Comparison of ENCODE assay signal across 10 cellular contexts in the genomic region with DNA sequence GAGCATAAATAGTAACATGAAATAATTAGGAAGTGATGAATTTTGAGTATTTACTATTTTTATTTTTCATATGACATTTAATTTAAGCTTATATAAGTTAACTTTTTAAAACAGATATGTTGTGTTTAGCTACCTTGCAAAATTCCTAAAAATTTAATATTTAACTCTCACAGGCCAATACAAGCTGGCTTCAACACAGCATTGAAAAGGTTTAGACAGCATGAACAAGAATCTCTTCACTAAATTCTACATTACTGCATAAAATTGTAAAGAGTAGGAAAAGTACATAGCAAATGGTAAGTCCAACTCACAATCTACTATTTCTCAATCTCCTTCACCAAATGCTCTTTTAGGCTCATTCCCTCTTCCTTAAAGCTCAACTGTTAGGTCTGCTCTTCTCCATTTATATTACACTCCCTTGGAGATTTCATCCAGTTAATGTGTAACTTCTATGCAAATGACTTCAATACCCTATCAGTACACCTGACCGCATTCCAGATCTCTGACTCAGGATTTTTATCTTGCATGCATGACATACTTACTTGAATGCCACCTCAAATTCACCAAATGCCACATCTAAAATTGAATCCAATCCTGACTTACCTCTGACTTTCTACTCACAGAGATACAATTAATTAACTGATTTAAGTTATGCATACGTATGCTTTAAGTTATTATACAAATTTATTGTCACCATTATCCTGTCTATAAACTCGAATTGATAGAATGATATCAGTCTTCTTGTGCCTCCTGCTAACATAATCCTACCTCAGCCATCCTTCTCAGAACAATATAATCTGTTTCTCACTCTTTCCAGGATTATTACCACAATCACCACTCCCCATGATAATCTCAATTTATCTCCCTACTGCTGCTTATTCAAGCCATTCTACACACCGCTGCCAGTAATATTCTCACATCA.
DNase-seq lines count a peak whose midpoint lies in the region; ATAC-seq, FAIRE-seq and TF ChIP-seq lines count a peak whose summit lies in the region.
"Had no signal": no experiment of that assay in that cellular context is flagged by ENCODE, and none has a peak within 500 bp of the region (broad histone marks: within the 10 kb centered on the region; RNA-seq: fewer than 3 reads in every experiment).

No MANE protein-coding gene starts in this region.

- no peak for TF ChIP-seq POLR2A in GM12878 (IDR thresholded peaks at IDR 0.05; ENCODE audit: low read depth, low read length)
- TF ChIP-seq POLR2A in HepG2 (IDR thresholded peaks at IDR 0.05; ENCODE audit: insufficient read depth in 1 of 2, low read depth in 2 of 2, low read length in 2 of 2) = no peak

- intact Hi-C loops in GM12878 (cut with micrococcal nuclease; ENCODE audit: unreplicated experiment) = loop anchor here (10.0 kb wide), 1 partner anchor 120 kb away; no protein-coding TSS in a partner anchor
- intact Hi-C loops in HepG2 (cut with micrococcal nuclease; ENCODE audit: unreplicated experiment) = loop anchor here (5.0 kb wide), 1 partner anchor 107 kb away; no protein-coding TSS in a partner anchor

- RAD21 ChIA-PET in GM12878 (lab: Charles Lee; ENCODE audit: unreplicated experiment) = interaction anchor here (0.9 to 1.4 kb wide), 2 partner anchors 12 to 49 kb away, joined by 3 to 4 read pairs; no protein-coding TSS in a partner anchor

- FAIRE-seq in GM12878 (lab: Jason Lieb, UNC) (no peak), HepG2 (lab: Jason Lieb, UNC) (peak; percentile 66)

- DNase-seq in ACHN (peak; percentile 90), HS-27A (ENCODE audit: low read depth) (peak; percentile 22), GM12878 (ENCODE audit: low read depth, low spot score) (peak; percentile 15), HepG2 (ENCODE audit: low spot score) (peak; percentile 90), HUDEP-2 (lab: John Stamatoyannopoulos, UW; ENCODE audit: unreplicated experiment in 76 of 76) (no peak), NCI-H1417 (lab: John Stamatoyannopoulos, UW) (no peak), omental fat pad (ENCODE audit: low spot score) (no peak)
- DNase-seq: stimulated activated CD4-positive, alpha-beta T cell treated with anti-CD3 and anti-CD28 coated beads, Interleukin-2, amount 100 ng/mL, for 24 hours had no signal

- BruUV-seq in GM12878 (replicated peaks; lab: Mats Ljungman, UMichigan) = no TSS peak
- no TSS peak for BruUV-seq in HepG2 (replicated peaks; lab: Mats Ljungman, UMichigan)

- H3K27me3 ChIP-seq in GM12878 (replicated peaks in 1 of 2; ENCODE audit: control insufficient read depth in 2 of 2, insufficient read depth in 2 of 2, low read length in 1 of 2) = no peaks in the 10 kb centered on the region
- H3K27me3 ChIP-seq in HepG2 (ENCODE audit: control insufficient read depth in 1 of 2, insufficient read depth in 2 of 2, low read length in 2 of 2) = no peaks in the 10 kb centered on the region
- H3K27me3 ChIP-seq: SJSA1 had no signal

- H3K79me2 ChIP-seq in GM12878 (ENCODE audit: control insufficient read depth, insufficient read depth, low read length) (peaks cover 2% of the 10 kb centered on the region), HepG2 (ENCODE audit: insufficient read depth, low read length) (peaks cover 14% of the 10 kb centered on the region)

- no peak overlapping the region for H3K9ac ChIP-seq in GM12878 (ENCODE audit: control insufficient read depth, insufficient read depth, low read length)
- no peak overlapping the region for H3K9ac ChIP-seq in HepG2 (ENCODE audit: insufficient read depth, low read depth, low read length)

- H4K20me1 ChIP-seq in GM12878 (ENCODE audit: control insufficient read depth, insufficient read depth) = no peaks in the 10 kb centered on the region
- H4K20me1 ChIP-seq in HepG2 (ENCODE audit: insufficient read depth, low read length) = no peaks in the 10 kb centered on the region

- TF ChIP-seq RAD21 in GM12878 (IDR thresholded peaks at IDR 0.05; ENCODE audit: insufficient read depth, low read depth, low read length) (no peak), HepG2 (CRISPR knock-in tag; IDR thresholded peaks at IDR 0.05) (no peak)

- in situ Hi-C loops in ACHN (cut with HindIII; ENCODE audit: low pct_ligation_motif_present, low pct_unique_long_range_greater_than_20kb, low sequenced_read_pairs) = no loop called here
- in situ Hi-C loops in GM12878 (cut with MboI) = no loop called here
- in situ Hi-C loops in HepG2 (cut with HindIII; ENCODE audit: extremely low pct_ligation_motif_present, low pct_unique_long_range_greater_than_20kb) = no loop called here

- H3K4me1 ChIP-seq in GM12878 (ENCODE audit: control insufficient read depth, insufficient read depth, low read length) (peaks cover 3% of the 10 kb centered on the region), HepG2 (ENCODE audit: insufficient read depth, low read length) (peaks cover 19% of the 10 kb centered on the region)

- H3K4me3 ChIP-seq in GM12878 = no peak overlapping the region
- H3K4me3 ChIP-seq in HepG2 (replicated peaks in 1 of 3; ENCODE audit: insufficient read depth in 1 of 3, low read depth in 2 of 3, low read length in 3 of 3) = no peak overlapping the region
- H3K4me3 ChIP-seq: SJSA1 had no signal

- SMC1A ChIA-PET in GM12878 (lab: Charles Lee; ENCODE audit: uncharacterized antibody, unreplicated experiment) = interaction anchor here (0.7 to 1.0 kb wide), 2 partner anchors 10 to 95 kb away, joined by 3 read pairs; no protein-coding TSS in a partner anchor

- WGBS in GM12878 (ENCODE audit: insufficient coverage, insufficient replicate concordance, low lambda C conversion rate, missing lambda C conversion rate) = 97% methylated on average over 4 of the region's 4 CpGs
- WGBS in HepG2 (ENCODE audit: low lambda C conversion rate) = 71% methylated on average over 4 of the region's 4 CpGs

- CTCF ChIA-PET in GM12878 (lab: Yijun Ruan, JAX) = no interaction called here
- CTCF ChIA-PET in HepG2 (lab: Yijun Ruan, JAX; ENCODE audit: low intra/inter-chr PET ratio, low total read pairs) = no interaction called here

- TF ChIP-seq CTCF in GM12878 (IDR thresholded peaks at IDR 0.05 in 2 of 3, conservative IDR thresholded peaks at IDR 0.05 in 1 of 3; ENCODE audit: control insufficient read depth in 2 of 3, extremely low read depth in 1 of 3, insufficient read depth in 1 of 3, low read depth in 3 of 3, low read length in 3 of 3) (no peak), HepG2 (CRISPR knock-in tag; IDR thresholded peaks at IDR 0.05) (no peak), omental fat pad (IDR thresholded peaks at IDR 0.05) (no peak)

- H3K4me2 ChIP-seq in GM12878 (ENCODE audit: control insufficient read depth, insufficient read depth) = no peak overlapping the region
- peak overlapping the region; percentile 47 for H3K4me2 ChIP-seq in HepG2 (ENCODE audit: low read depth, low read length)

- no peak overlapping the region for H3K27ac ChIP-seq in GM12878 (ENCODE audit: control insufficient read depth, insufficient read depth)
- peak overlapping the region; percentile 49 for H3K27ac ChIP-seq in HepG2 (ENCODE audit: extremely low read length, insufficient read depth, low read length)
- H3K27ac ChIP-seq: SJSA1 had no signal

- TF ChIP-seq EP300 in GM12878 (IDR thresholded peaks at IDR 0.05; ENCODE audit: borderline replicate concordance in 1 of 2, control insufficient read depth in 1 of 2, low read depth in 2 of 2, low read length in 2 of 2) (no peak), HepG2 (IDR thresholded peaks at IDR 0.05; ENCODE audit: low read depth in 2 of 2, low read length in 2 of 2) (no peak), HepG2 (CRISPR knock-in tag; IDR thresholded peaks at IDR 0.05; ENCODE audit: borderline replicate concordance) (no peak)

- H2AFZ ChIP-seq in GM12878 (ENCODE audit: control insufficient read depth, low read depth, low read length) = no peak overlapping the region
- H2AFZ ChIP-seq in HepG2 (ENCODE audit: low read length) = no peak overlapping the region

- ATAC-seq in GM12878 = peak; percentile 82
- peak; percentile 98 for ATAC-seq in HepG2
- ATAC-seq in GM18868 (IDR thresholded peaks at IDR 0.05; ENCODE audit: unreplicated experiment) = no peak
- ATAC-seq in omental fat pad (ENCODE audit: low FRiP score) = no peak

- POLR2A ChIA-PET in GM12878 (lab: Charles Lee) (interaction anchor here (1.1 kb wide), 1 partner anchor 24 kb away, joined by 4 read pairs; no protein-coding TSS in a partner anchor), HepG2 (lab: Yijun Ruan, JAX) (interaction anchor here (1.7 kb wide), 1 partner anchor 127 kb away, joined by 5 read pairs; the partner anchor contains the start of gene STAG1)

- H3K36me3 ChIP-seq in GM12878 (ENCODE audit: control insufficient read depth in 2 of 2, insufficient read depth in 2 of 2, low read length in 1 of 2) = peaks cover 0 to 6% of the 10 kb centered on the region in 2 experiments; a peak in 3 of 4 replicates
- H3K36me3 ChIP-seq in HepG2 (replicated peaks in 1 of 2; ENCODE audit: control insufficient read depth in 1 of 2, insufficient read depth in 2 of 2, low read length in 2 of 2) = peaks cover 0 to 4% of the 10 kb centered on the region in 2 experiments; a peak in 2 of 5 replicates

- H3K9me3 ChIP-seq in GM12878 (replicated peaks; ENCODE audit: control insufficient read depth, insufficient read depth, low read length) (peaks cover 10% of the 10 kb centered on the region; the same call in 2 of the 3 replicates), HepG2 (ENCODE audit: low read length) (no peaks in the 10 kb centered on the region)
- H3K9me3 ChIP-seq: SJSA1 had no signal

TF ChIP-seq in GM12878, 131 proteins besides CTCF, POLR2A, EP300 and RAD21:
- TF ChIP-seq RUNX3 (IDR thresholded peaks at IDR 0.05; ENCODE audit: low read length) (0 out of 2 replicates have a peak, but pooled peaks have one; percentile 12), HCFC1 (IDR thresholded peaks at IDR 0.05; ENCODE audit: low read length) (no peak), ZNF24 (IDR thresholded peaks at IDR 0.05) (no peak), SPI1 (IDR thresholded peaks at IDR 0.05; ENCODE audit: borderline replicate concordance, insufficient read depth, low read depth, low read length) (no peak), SIX5 (IDR thresholded peaks at IDR 0.05; ENCODE audit: low read depth, low read length, severe bottlenecking) (no peak), RB1 (IDR thresholded peaks at IDR 0.05; ENCODE audit: borderline replicate concordance) (no peak), MYB (IDR thresholded peaks at IDR 0.05; ENCODE audit: borderline replicate concordance, low read depth, low read length) (no peak)

TF ChIP-seq in HepG2, 621 proteins besides CTCF, POLR2A, EP300 and RAD21 (continues in another document):
- TF ChIP-seq REPIN1 (CRISPR knock-in tag; IDR thresholded peaks at IDR 0.05; ENCODE audit: borderline replicate concordance, low read depth) = no peak
- TF ChIP-seq, protein P1, sequence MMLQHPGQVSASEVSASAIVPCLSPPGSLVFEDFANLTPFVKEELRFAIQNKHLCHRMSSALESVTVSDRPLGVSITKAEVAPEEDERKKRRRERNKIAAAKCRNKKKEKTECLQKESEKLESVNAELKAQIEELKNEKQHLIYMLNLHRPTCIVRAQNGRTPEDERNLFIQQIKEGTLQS (CRISPR knock-in tag; IDR thresholded peaks at IDR 0.05) = peak; percentile 74

Comparison
In these comparisons a context has a peak if more than half of its experiments do, and no peak if none do; other contexts are left out.
1. DNase-seq: peak in ACHN (single experiment), HS-27A (single experiment), GM12878 (single experiment) and HepG2 (single experiment); none in HUDEP-2 (0 of 76), NCI-H1417 (0 of 3) and omental fat pad (single experiment).
2. ATAC-seq: peak in GM12878 (single experiment) and HepG2 (single experiment); none in GM18868 (single experiment) and omental fat pad (single experiment).